Comparison of ENCODE assay signal across 23 cellular contexts in the genomic region with DNA sequence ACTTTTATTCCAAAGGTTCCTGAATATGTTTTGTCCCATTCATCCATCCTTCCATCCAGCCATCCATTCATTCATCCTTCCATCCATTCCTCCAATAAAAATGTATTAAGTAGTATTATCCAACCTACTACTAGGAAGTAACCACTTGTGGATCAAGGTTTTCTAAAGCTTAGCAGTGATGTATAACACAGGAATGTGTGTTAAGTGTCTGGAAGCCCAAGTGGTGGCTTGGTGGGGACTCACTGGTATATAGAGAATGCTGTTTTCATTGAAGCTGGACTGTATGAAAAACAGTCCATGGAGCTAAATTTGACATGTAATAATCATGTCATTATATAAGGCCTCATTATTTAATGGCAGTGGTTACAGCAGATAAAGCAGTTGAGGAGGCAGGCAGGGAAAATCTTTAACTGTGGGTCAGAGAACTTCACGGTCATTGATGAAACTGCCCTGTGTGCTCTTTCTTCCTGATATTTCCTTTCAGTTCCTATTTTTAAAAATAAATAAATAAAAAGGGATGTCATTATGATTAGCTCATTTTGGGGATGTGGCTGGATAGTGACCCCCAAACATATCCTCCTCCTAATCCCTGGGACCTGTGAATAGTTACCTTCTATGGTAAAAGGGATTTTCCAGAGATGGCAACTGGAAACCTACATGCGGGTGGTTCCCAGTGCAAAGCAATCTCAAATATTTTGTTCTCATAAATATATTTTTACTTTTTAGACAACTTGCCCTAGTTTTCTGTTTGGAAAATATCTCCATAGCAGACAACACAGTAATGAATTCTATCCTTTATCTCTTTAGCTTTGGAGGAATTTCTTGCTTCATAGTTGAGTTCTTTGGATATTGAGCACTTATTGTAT.
DNase-seq lines count a peak whose midpoint lies in the region; ATAC-seq, FAIRE-seq and TF ChIP-seq lines count a peak whose summit lies in the region.
"Had no signal": no experiment of that assay in that cellular context is flagged by ENCODE, and none has a peak within 500 bp of the region (broad histone marks: within the 10 kb centered on the region; RNA-seq: fewer than 3 reads in every experiment).

No MANE protein-coding gene starts in this region.

- H3K4me1 Mint-ChIP-seq in progenitor cell of endocrine pancreas (ENCODE audit: low read depth), result peaks cover 57% of the 10 kb centered on the region
- H3K4me1 Mint-ChIP-seq: activated B cell treated with CpG ODN at 0.5 μM for 24 hours; CD4-positive, CD25-positive, alpha-beta regulatory T cell had no signal

- no peak overlapping the region for H3K4me3 Mint-ChIP-seq in progenitor cell of endocrine pancreas (ENCODE audit: low read depth)
- H3K4me3 Mint-ChIP-seq: activated B cell treated with CpG ODN at 0.5 μM for 24 hours; activated CD4-positive, alpha-beta memory T cell treated with anti-CD3 and anti-CD28 coated beads for 36 hours; CD4-positive, CD25-positive, alpha-beta regulatory T cell had no signal

- no peak overlapping the region for H3K27ac ChIP-seq in left ventricle myocardium inferior (replicated peaks)
- H3K27ac ChIP-seq: dorsolateral prefrontal cortex, epithelial cell of prostate, foreskin keratinocyte had no signal

- no peak overlapping the region for H3K4me3 ChIP-seq in left ventricle myocardium inferior
- H3K4me3 ChIP-seq: dorsolateral prefrontal cortex, uterus had no signal

- ATAC-seq in HG02981 (IDR thresholded peaks at IDR 0.05; ENCODE audit: unreplicated experiment), result no peak
- ATAC-seq: foreskin keratinocyte had no signal

- TF ChIP-seq CTCF in progenitor cell of endocrine pancreas (IDR thresholded peaks at IDR 0.05; ENCODE audit: unreplicated experiment) (no peak), left ventricle myocardium inferior (IDR thresholded peaks at IDR 0.05; ENCODE audit: borderline replicate concordance) (no peak)

- intact Hi-C loops in left ventricle myocardium inferior (cut with micrococcal nuclease), result no loop called here

- no peaks in the 10 kb centered on the region for H3K27me3 ChIP-seq in left ventricle myocardium inferior (ENCODE audit: low read depth)
- H3K27me3 ChIP-seq: dorsolateral prefrontal cortex, foreskin keratinocyte, Peyer's patch, uterus had no signal

- H3K36me3 ChIP-seq in left ventricle myocardium inferior, result no peaks in the 10 kb centered on the region
- H3K36me3 ChIP-seq: Peyer's patch, uterus had no signal

- FAIRE-seq in RCC 7860 (lab: Jason Lieb, UNC), result peak; percentile 14
- FAIRE-seq: H54, kidney had no signal

- H3K4me1 ChIP-seq in left ventricle myocardium inferior, result peaks cover 8% of the 10 kb centered on the region
- H3K4me1 ChIP-seq: foreskin keratinocyte had no signal

- H3K9me3 ChIP-seq in left ventricle myocardium inferior (replicated peaks), result no peaks in the 10 kb centered on the region
- H3K9me3 ChIP-seq: Peyer's patch, uterus had no signal

- H3K27me3 Mint-ChIP-seq in progenitor cell of endocrine pancreas, result no peaks in the 10 kb centered on the region
- H3K27me3 Mint-ChIP-seq: activated B cell treated with CpG ODN at 0.5 μM for 24 hours had no signal

- peak overlapping the region; percentile 94 for H3K27ac Mint-ChIP-seq in progenitor cell of endocrine pancreas
- H3K27ac Mint-ChIP-seq: activated B cell treated with CpG ODN at 0.5 μM for 24 hours; activated CD4-positive, alpha-beta memory T cell treated with anti-CD3 and anti-CD28 coated beads for 36 hours; CD4-positive, CD25-positive, alpha-beta regulatory T cell had no signal

- DNase-seq in CD1c-positive myeloid dendritic cell (ENCODE audit: extremely low spot score) (peak; percentile 74), RCC 7860 (ENCODE audit: low spot score) (peak; percentile 29), iris pigment epithelial cell (ENCODE audit: low read depth) (peak; percentile 52), progenitor cell of endocrine pancreas (ENCODE audit: low spot score, unreplicated experiment) (no peak), HEK293T (ENCODE audit: extremely low spot score) (no peak), left ventricle myocardium inferior (no peak)
- DNase-seq in activated naive CD4-positive, alpha-beta T cell (lab: John Stamatoyannopoulos, UW), result no peak
- DNase-seq: activated B cell treated with CpG ODN at 0.5 μM for 24 hours; activated CD4-positive, alpha-beta memory T cell treated with anti-CD3 and anti-CD28 coated beads for 36 hours; CD4-positive, CD25-positive, alpha-beta regulatory T cell; central memory CD4-positive, alpha-beta T cell; dorsolateral prefrontal cortex; foreskin keratinocyte; Karpas-422; kidney; NCI-H1092 treated with DMSO at 0.1 percent for 48 hours; NCI-H2029 treated with DMSO at 0.1 percent for 48 hours; Peyer's patch; stimulated activated CD4-positive, alpha-beta T cell treated with anti-CD3 and anti-CD28 coated beads, Interleukin-4, amount 100 ng/mL, for 1 hour; uterus had no signal

- POLR2A ChIA-PET in HEK293T (lab: Yijun Ruan, JAX), result no interaction called here

- CTCF ChIA-PET in HEK293T (lab: Yijun Ruan, JAX), result no interaction called here

- no peaks in the 10 kb centered on the region for H3K9me3 Mint-ChIP-seq in progenitor cell of endocrine pancreas (ENCODE audit: low read depth)
- H3K9me3 Mint-ChIP-seq: activated B cell treated with CpG ODN at 0.5 μM for 24 hours; activated CD4-positive, alpha-beta memory T cell treated with anti-CD3 and anti-CD28 coated beads for 36 hours had no signal

- H3K36me3 Mint-ChIP-seq in progenitor cell of endocrine pancreas (ENCODE audit: insufficient read depth), result peaks cover 8% of the 10 kb centered on the region
- H3K36me3 Mint-ChIP-seq: activated CD4-positive, alpha-beta memory T cell treated with anti-CD3 and anti-CD28 coated beads for 36 hours; CD4-positive, CD25-positive, alpha-beta regulatory T cell had no signal

TF ChIP-seq in HEK293T, 16 proteins besides CTCF, POLR2A, EP300 and RAD21:
- no peak for TF ChIP-seq FOXA1 (IDR thresholded peaks at IDR 0.05)
- TF ChIP-seq L3MBTL2 (conservative IDR thresholded peaks at IDR 0.05), result no peak
- no peak for TF ChIP-seq BHLHE40 (IDR thresholded peaks at IDR 0.05; ENCODE audit: borderline replicate concordance)
- TF ChIP-seq FOXK2 (IDR thresholded peaks at IDR 0.05), result no peak
- TF ChIP-seq LEF1 (IDR thresholded peaks at IDR 0.05; ENCODE audit: borderline replicate concordance), result no peak
- no peak for TF ChIP-seq FOXM1 (IDR thresholded peaks at IDR 0.05; ENCODE audit: borderline replicate concordance)
- TF ChIP-seq HDGF (IDR thresholded peaks at IDR 0.05; ENCODE audit: borderline replicate concordance), result no peak
- no peak for TF ChIP-seq CTBP1 (IDR thresholded peaks at IDR 0.05; ENCODE audit: borderline replicate concordance)
- TF ChIP-seq SP1 (IDR thresholded peaks at IDR 0.05), result no peak
- no peak for TF ChIP-seq ELF4 (IDR thresholded peaks at IDR 0.05)

Comparison
In these comparisons a context has a peak if more than half of its experiments do, and no peak if none do; other contexts are left out.
1. DNase-seq: peak in CD1c-positive myeloid dendritic cell (single experiment), RCC 7860 (single experiment) and iris pigment epithelial cell (single experiment); none in progenitor cell of endocrine pancreas (single experiment), activated naive CD4-positive, alpha-beta T cell (0 of 4), HEK293T (single experiment) and left ventricle myocardium inferior (single experiment).